18 cellular contexts compared by ENCODE assay signal in the genomic region with DNA sequence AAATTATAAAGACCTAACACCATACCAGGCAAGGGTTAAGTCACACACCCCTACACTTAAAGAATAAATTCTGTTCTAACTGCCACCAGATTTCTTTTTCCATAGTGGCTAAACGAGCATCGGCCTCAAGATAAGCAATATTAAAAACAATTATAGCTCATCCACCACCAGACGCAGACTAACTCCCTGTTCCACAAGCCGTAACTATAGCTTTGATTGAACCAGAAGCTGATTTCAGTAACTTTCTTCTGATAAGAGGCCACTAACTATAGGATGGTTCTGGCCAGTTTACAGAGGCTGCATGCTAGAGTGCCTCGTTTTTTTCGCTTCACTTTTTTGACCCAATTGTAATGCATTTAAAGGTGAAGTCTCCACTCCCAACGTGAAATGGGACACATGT.
"Had no signal": no experiment of that assay in that cellular context is flagged by ENCODE, and none has a peak within 500 bp of the region (broad histone marks: within the 10 kb centered on the region; RNA-seq: fewer than 3 reads in every experiment).

No MANE protein-coding gene starts in this region.

- DNase-seq: KBM-7, MV-4-11, NCI-H1048, NCI-H1105, NCI-H1417, NCI-H1436 treated with DMSO at 0.1 percent for 48 hours, NCI-H1694, NCI-H187 treated with DMSO at 0.1 percent for 48 hours, NCI-H2029 treated with DMSO at 0.1 percent for 48 hours, NCI-H2227 treated with DMSO at 0.1 percent for 48 hours, NCI-H524, NCI-H69, NCI-H774, RPMI8226, SHP77, T-helper 1 cell had no signal

- H3K4me3 ChIP-seq: SK-N-MC had no signal

- H3K27ac ChIP-seq: HL-60, SK-N-MC had no signal
